1 cellular context compared by ENCODE assay signal in genomic region chr15:56733131-56734012, GRCh38.
A peak's percentile ranks its signal among the peaks of the same experiment; 100 is the strongest.
TF ChIP-seq lines count a peak whose summit lies in the region.

Gene ZNF280D, minus strand, starts transcription at chr15:56733509. Its CDS starts 26,400 bp downstream, at chr15:56707109.

TF ChIP-seq in HepG2, 621 proteins besides CTCF, POLR2A, EP300 and RAD21 (continued from another document and continues in another):
- TF ChIP-seq ZNF18 (CRISPR knock-in tag; IDR thresholded peaks at IDR 0.05; ENCODE audit: insufficient replicate concordance) (no peak), ZNF598 (CRISPR knock-in tag; IDR thresholded peaks at IDR 0.05; ENCODE audit: borderline replicate concordance) (no peak), ZNF343 (CRISPR knock-in tag; IDR thresholded peaks at IDR 0.05) (0 out of 2 replicates have a peak, but pooled peaks have one; percentile 29), HINFP (CRISPR knock-in tag; IDR thresholded peaks at IDR 0.05; ENCODE audit: low read depth) (no peak; the same call in 1 of the 2 replicates), HMGA1 (CRISPR knock-in tag; conservative IDR thresholded peaks at IDR 0.05) (no peak), REL (CRISPR knock-in tag; conservative IDR thresholded peaks at IDR 0.05) (peak; percentile 80), ZNF614 (CRISPR knock-in tag; IDR thresholded peaks at IDR 0.05; ENCODE audit: borderline replicate concordance) (no peak), ZNF280D (CRISPR knock-in tag; IDR thresholded peaks at IDR 0.05) (no peak), KDM2A (CRISPR knock-in tag; IDR thresholded peaks at IDR 0.05; ENCODE audit: borderline replicate concordance, low read depth) (peak; percentile 42), ATAD3A (CRISPR knock-in tag; IDR thresholded peaks at IDR 0.05) (no peak), ZNF770 (CRISPR knock-in tag; IDR thresholded peaks at IDR 0.05) (peak; percentile 20; the same call in 1 of the 2 replicates), ZNF737 (CRISPR knock-in tag; IDR thresholded peaks at IDR 0.05; ENCODE audit: borderline replicate concordance) (no peak), ASH2L (IDR thresholded peaks at IDR 0.05; ENCODE audit: insufficient read length, low read depth, low read length) (peak; percentile 27), KLF15 (CRISPR knock-in tag; IDR thresholded peaks at IDR 0.05; ENCODE audit: borderline replicate concordance) (peak; percentile 89; the same call in 1 of the 2 replicates), ZNF672 (CRISPR knock-in tag; IDR thresholded peaks at IDR 0.05) (no peak), NR2F2 (IDR thresholded peaks at IDR 0.05; ENCODE audit: borderline replicate concordance, low read depth) (no peak), ZNF788 (CRISPR knock-in tag; IDR thresholded peaks at IDR 0.05; ENCODE audit: borderline replicate concordance) (no peak), NAIF1 (CRISPR knock-in tag; IDR thresholded peaks at IDR 0.05; ENCODE audit: borderline replicate concordance) (no peak), ZNF318 (CRISPR knock-in tag; IDR thresholded peaks at IDR 0.05) (peak; percentile 82; the same call in 1 of the 2 replicates), HNRNPL (IDR thresholded peaks at IDR 0.05; ENCODE audit: low read depth, low read length) (no peak), ZNF17 (CRISPR knock-in tag; IDR thresholded peaks at IDR 0.05) (no peak), ZNF34 (CRISPR knock-in tag; IDR thresholded peaks at IDR 0.05; ENCODE audit: borderline replicate concordance) (no peak), HES4 (CRISPR knock-in tag; IDR thresholded peaks at IDR 0.05; ENCODE audit: borderline replicate concordance) (peak; percentile 75), ZSCAN9 (CRISPR knock-in tag; IDR thresholded peaks at IDR 0.05; ENCODE audit: borderline replicate concordance) (no peak), ZNF784 (CRISPR knock-in tag; IDR thresholded peaks at IDR 0.05; ENCODE audit: borderline replicate concordance) (no peak; the same call in 1 of the 2 replicates), KMT2A (CRISPR knock-in tag; IDR thresholded peaks at IDR 0.05) (0 out of 2 replicates have a peak, but pooled peaks have one; percentile 50), ZBTB25 (CRISPR knock-in tag; IDR thresholded peaks at IDR 0.05) (no peak), GMEB1 (CRISPR knock-in tag; IDR thresholded peaks at IDR 0.05; ENCODE audit: borderline replicate concordance) (no peak), CHCHD3 (CRISPR knock-in tag; IDR thresholded peaks at IDR 0.05) (no peak), HNF1B (CRISPR knock-in tag; IDR thresholded peaks at IDR 0.05) (no peak), ZKSCAN5 (CRISPR knock-in tag; IDR thresholded peaks at IDR 0.05) (no peak)
